ENCODE assay signal across 8 cellular contexts in genomic region chr9:33024966-33025571, GRCh38. TPM values are rescaled to one million over a fixed set of nuclear protein-coding genes. Genes with fewer than 3 reads are reported as not detected.
A peak's percentile ranks its signal among the peaks of the same experiment; 100 is the strongest.
DNase-seq lines count a peak whose midpoint lies in the region; TF ChIP-seq lines count a peak whose summit lies in the region.

DNAJA1 (plus strand) TSS chr9:33025273; CDS start chr9:33026485, 1,212 bp downstream.

- H3K9me3 ChIP-seq in Loucy (ENCODE audit: insufficient read depth, low read depth, low read length) (no peaks in the 10 kb centered on the region), neural progenitor cell (ENCODE audit: low read depth) (no peaks in the 10 kb centered on the region), stomach smooth muscle (ENCODE audit: control insufficient read depth in 2 of 2, low read length in 2 of 2) (no peaks in the 10 kb centered on the region)

- no peak for TF ChIP-seq CTCF in Loucy (conservative IDR thresholded peaks at IDR 0.05; ENCODE audit: low read length)
- no peak for TF ChIP-seq CTCF in fibroblast of villous mesenchyme (IDR thresholded peaks at IDR 0.05; ENCODE audit: insufficient read depth, low read depth, low read length)
- TF ChIP-seq CTCF in neural progenitor cell (IDR thresholded peaks at IDR 0.05) = no peak

- H4K20me1 ChIP-seq in Loucy (ENCODE audit: insufficient read depth, low read length, poor library complexity, severe bottlenecking) = peaks cover 48% of the 10 kb centered on the region
- peaks cover 71% of the 10 kb centered on the region for H4K20me1 ChIP-seq in neural progenitor cell (ENCODE audit: low read depth)

- H3K27me3 ChIP-seq in H7 (ENCODE audit: control insufficient read depth, insufficient read depth, low read length) (no peaks in the 10 kb centered on the region), Loucy (ENCODE audit: insufficient read depth, low read length, poor library complexity, severe bottlenecking) (peaks cover 4% of the 10 kb centered on the region), neural progenitor cell (no peaks in the 10 kb centered on the region), stomach smooth muscle (ENCODE audit: control insufficient read depth in 1 of 2, insufficient read depth in 2 of 2, low read length in 2 of 2) (no peaks in the 10 kb centered on the region)

- peak within 1 kb of the TSS; percentile 90 for H3K27ac Mint-ChIP-seq in neural progenitor cell

- peaks cover 4% of the 10 kb centered on the region for H3K27me3 Mint-ChIP-seq in neural progenitor cell (ENCODE audit: insufficient read depth, low read depth)

- H3K4me3 ChIP-seq in H7 (ENCODE audit: insufficient read depth, low read depth, low read length) = peak within 1 kb of the TSS; percentile 100
- H3K4me3 ChIP-seq in Loucy (ENCODE audit: low read length, poor library complexity, severe bottlenecking) = peak within 1 kb of the TSS; percentile 94
- H3K4me3 ChIP-seq in fibroblast of villous mesenchyme (ENCODE audit: low read depth, low read length) = peak within 1 kb of the TSS; percentile 96
- peak within 1 kb of the TSS; percentile 71 for H3K4me3 ChIP-seq in neural progenitor cell
- peak within 1 kb of the TSS; percentile 96 to 99 for H3K4me3 ChIP-seq in stomach smooth muscle (ENCODE audit: low read length in 2 of 2)

- DNase-seq in G401 (ENCODE audit: low spot score) (peak; percentile 94), H7 (peak; percentile 97), SHP77 treated with DMSO at 0.1 percent for 48 hours (lab: John Stamatoyannopoulos, UW) (peak; percentile 34), activated gamma-delta T cell (lab: John Stamatoyannopoulos, UW) (peak; percentile 94), fibroblast of villous mesenchyme (ENCODE audit: low read depth) (peak; percentile 95), neural progenitor cell (ENCODE audit: low spot score) (peak; percentile 97)

- H3F3A ChIP-seq in Loucy (ENCODE audit: low read depth) = no peaks in the 10 kb centered on the region
- no peaks in the 10 kb centered on the region for H3F3A ChIP-seq in neural progenitor cell (ENCODE audit: low read depth)

- H3K4me2 ChIP-seq in Loucy (ENCODE audit: low read depth, low read length, poor library complexity, severe bottlenecking) = peak within 1 kb of the TSS; percentile 89
- H3K4me2 ChIP-seq in neural progenitor cell = peak within 1 kb of the TSS; percentile 95

- H3K9me3 Mint-ChIP-seq in neural progenitor cell = no peaks in the 10 kb centered on the region

- H3K9ac ChIP-seq in Loucy (ENCODE audit: low read depth, low read length, poor library complexity, severe bottlenecking) = peak within 1 kb of the TSS; percentile 99
- peak within 1 kb of the TSS; percentile 77 for H3K9ac ChIP-seq in neural progenitor cell
- peak within 1 kb of the TSS; percentile 97 to 99 for H3K9ac ChIP-seq in stomach smooth muscle (ENCODE audit: low read length in 2 of 2)

- H3K4me1 ChIP-seq in Loucy (ENCODE audit: insufficient read depth, low read length, poor library complexity, severe bottlenecking) (peaks cover 54% of the 10 kb centered on the region), neural progenitor cell (peaks cover 25% of the 10 kb centered on the region), stomach smooth muscle (ENCODE audit: control insufficient read depth, insufficient read depth, low read length) (peaks cover 27% of the 10 kb centered on the region)

- H3K36me3 ChIP-seq in H7 (replicated peaks; ENCODE audit: control insufficient read depth, insufficient read depth, low read length) = peaks cover 4% of the 10 kb centered on the region
- peaks cover 28% of the 10 kb centered on the region for H3K36me3 ChIP-seq in Loucy (ENCODE audit: insufficient read depth, low read length)
- peaks cover 22% of the 10 kb centered on the region for H3K36me3 ChIP-seq in neural progenitor cell
- H3K36me3 ChIP-seq in stomach smooth muscle (ENCODE audit: control insufficient read depth in 2 of 2, insufficient read depth in 2 of 2, low read length in 2 of 2) = peaks cover 0 to 6% of the 10 kb centered on the region in 2 donors

- peak within 1 kb of the TSS; percentile 97 for H3K4me3 Mint-ChIP-seq in neural progenitor cell

- H3K79me2 ChIP-seq in Loucy (ENCODE audit: insufficient read depth, low read length) (peaks cover 73% of the 10 kb centered on the region), neural progenitor cell (ENCODE audit: low read depth) (peaks cover 98% of the 10 kb centered on the region)

- H3K9me2 ChIP-seq in Loucy (replicated peaks; ENCODE audit: low read depth, low read length) = no peaks in the 10 kb centered on the region

- peak within 1 kb of the TSS; percentile 83 for H2AFZ ChIP-seq in Loucy (ENCODE audit: low read length)
- H2AFZ ChIP-seq in neural progenitor cell (replicated peaks) = peak within 1 kb of the TSS; percentile 34

- peaks cover 29% of the 10 kb centered on the region for H3K4me1 Mint-ChIP-seq in neural progenitor cell

- in situ Hi-C loops in G401 (cut with HindIII; ENCODE audit: low sequenced_read_pairs) = no loop called here

- H3K36me3 Mint-ChIP-seq in neural progenitor cell = peaks cover 27% of the 10 kb centered on the region

- peak within 1 kb of the TSS; percentile 92 for H3K27ac ChIP-seq in neural progenitor cell
- H3K27ac ChIP-seq in stomach smooth muscle (ENCODE audit: low read length) = peak within 1 kb of the TSS; percentile 96

RNA-seq across cellular contexts. Expression of gene DNAJA1, which starts in this region (rescaled TPM):
- 163 and 266 TPM in 2 replicates for total RNA-seq in G401 (2014; rRNA removed; shearing (Covaris generic))
- total RNA-seq in H7 (2014; rRNA removed; shearing (Covaris generic)) = 52.4 and 53.8 TPM in 2 replicates
- total RNA-seq in fibroblast of villous mesenchyme (74.1 and 136 TPM in 2 replicates), neural progenitor cell (ENCODE audit: low replicate concordance) (146 and 180 TPM in 2 replicates)

Comparison
In these comparisons a context has a peak if more than half of its experiments do, and no peak if none do; other contexts are left out.
1. Peak in every context shown above with its lines: DNase-seq, H3K4me3 ChIP-seq and H3K27ac ChIP-seq.
2. DNase-seq: peak in every context shown above with its lines; median percentile 97 in H7; 97 in neural progenitor cell; 95 in fibroblast of villous mesenchyme; 94 in G401; 94 in activated gamma-delta T cell; 34 in SHP77 treated with DMSO at 0.1 percent for 48 hours.